ENCODE assay signal across 8 cellular contexts in the genomic region with DNA sequence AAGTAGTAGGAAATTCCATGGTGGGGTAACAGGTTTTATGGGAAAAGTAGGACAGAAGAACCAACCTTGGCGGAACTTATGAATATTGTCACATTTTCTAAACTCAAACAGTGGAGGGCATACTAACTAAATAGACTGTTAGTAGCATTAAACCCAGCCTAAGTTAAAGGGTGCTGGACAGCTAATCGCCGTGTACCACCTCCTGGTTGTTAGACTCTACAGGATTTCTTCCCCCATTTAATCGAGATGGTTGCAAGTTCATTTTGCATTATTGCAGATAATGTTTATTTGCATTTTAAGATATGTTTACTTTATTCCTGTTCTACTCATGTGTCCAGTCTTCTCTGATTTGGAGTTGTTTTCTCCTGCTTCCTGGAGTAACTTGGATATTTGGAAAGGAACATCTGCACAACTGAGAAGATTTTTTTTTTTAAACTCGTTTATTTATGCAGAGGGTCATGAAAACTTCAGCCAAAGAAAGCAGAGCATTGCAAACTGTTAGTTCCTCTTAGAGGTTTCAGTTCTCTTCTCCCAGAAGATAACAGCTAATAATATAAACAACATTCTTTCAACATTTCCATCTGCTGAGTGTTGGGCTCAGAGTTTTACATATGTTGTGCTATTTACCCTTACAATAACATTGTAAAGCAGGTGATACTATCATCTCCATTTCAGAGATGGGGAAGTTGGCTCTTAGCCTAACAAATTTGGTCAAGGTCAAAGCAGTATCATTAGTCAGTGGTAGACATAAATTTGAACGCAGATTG. TPM values are rescaled to one million over a fixed set of nuclear protein-coding genes. Genes with fewer than 3 reads are reported as not detected.
A peak's percentile ranks its signal among the peaks of the same experiment; 100 is the strongest.
DNase-seq lines count a peak whose midpoint lies in the region; ATAC-seq, FAIRE-seq and TF ChIP-seq lines count a peak whose summit lies in the region.

No MANE protein-coding gene starts in this region.

- H3K9me3 ChIP-seq in naive thymus-derived CD4-positive, alpha-beta T cell (ENCODE audit: control insufficient read depth in 2 of 3, low read length in 3 of 3), result no peaks in the 10 kb centered on the region
- H3K9me3 ChIP-seq in sigmoid colon, result no peaks in the 10 kb centered on the region

- no peak overlapping the region for H3K27ac Mint-ChIP-seq in naive thymus-derived CD4-positive, alpha-beta T cell
- no peak overlapping the region for H3K27ac Mint-ChIP-seq in Calu3 (ENCODE audit: unreplicated experiment)

- CTCF ChIA-PET in naive thymus-derived CD4-positive, alpha-beta T cell (lab: Charles Lee), result no interaction called here
- CTCF ChIA-PET in Calu3 (lab: Charles Lee), result no interaction called here

- intact Hi-C loops in naive thymus-derived CD4-positive, alpha-beta T cell (cut with micrococcal nuclease), result no loop called here
- intact Hi-C loops in sigmoid colon (cut with DNase I), result no loop called here
- intact Hi-C loops in Calu3 (cut with micrococcal nuclease; ENCODE audit: unreplicated experiment), result no loop called here

- TF ChIP-seq POLR2A in H54 (IDR thresholded peaks at IDR 0.05; ENCODE audit: low read depth, low read length), result no peak
- TF ChIP-seq POLR2A in sigmoid colon (IDR thresholded peaks at IDR 0.05), result no peak

- H3K9me3 Mint-ChIP-seq in naive thymus-derived CD4-positive, alpha-beta T cell, result peaks cover 0 to 5% (median 0%) of the 10 kb centered on the region in 11 donors
- H3K9me3 Mint-ChIP-seq in Calu3 (ENCODE audit: low read depth, unreplicated experiment), result no peaks in the 10 kb centered on the region

- POLR2A ChIA-PET in naive thymus-derived CD4-positive, alpha-beta T cell (lab: Charles Lee), result no interaction called here

- H3K4me3 Mint-ChIP-seq in naive thymus-derived CD4-positive, alpha-beta T cell, result no peak overlapping the region
- no peak overlapping the region for H3K4me3 Mint-ChIP-seq in Calu3 (ENCODE audit: low read depth, unreplicated experiment)

- TF ChIP-seq CTCF in sigmoid colon (IDR thresholded peaks at IDR 0.05), result no peak
- no peak for TF ChIP-seq CTCF in Calu3 (IDR thresholded peaks at IDR 0.05; ENCODE audit: unreplicated experiment)

- no peaks in the 10 kb centered on the region for H3K36me3 ChIP-seq in naive thymus-derived CD4-positive, alpha-beta T cell (ENCODE audit: control insufficient read depth in 2 of 3, insufficient read depth in 3 of 3, low read length in 3 of 3)
- H3K36me3 ChIP-seq in sigmoid colon, result no peaks in the 10 kb centered on the region

- DNase-seq in NOMO-1 treated with dmso at 0.1 percent for 144 hours (lab: John Stamatoyannopoulos, UW; ENCODE audit: unreplicated experiment) (peak; percentile 74), H54 (ENCODE audit: insufficient read length, low spot score) (no peak), retina (no peak), sigmoid colon (no peak), Calu3 (no peak)
- no peak for DNase-seq in naive thymus-derived CD4-positive, alpha-beta T cell

- H3K4me1 ChIP-seq in naive thymus-derived CD4-positive, alpha-beta T cell (ENCODE audit: control insufficient read depth in 2 of 2, insufficient read depth in 2 of 2, low read length in 2 of 2), result no peaks in the 10 kb centered on the region
- H3K4me1 ChIP-seq in sigmoid colon, result peaks cover 0 to 15% (median 5%) of the 10 kb centered on the region in 4 donors

- FAIRE-seq in H54 (lab: Jason Lieb, UNC), result no peak

- H3K27me3 ChIP-seq in naive thymus-derived CD4-positive, alpha-beta T cell (ENCODE audit: control insufficient read depth in 2 of 2, insufficient read depth in 2 of 2, low read length in 2 of 2), result peaks cover 0 to 5% of the 10 kb centered on the region in 2 donors
- H3K27me3 ChIP-seq in sigmoid colon, result no peaks in the 10 kb centered on the region

- H3K27me3 Mint-ChIP-seq in naive thymus-derived CD4-positive, alpha-beta T cell, result peaks cover 2 to 34% (median 30%) of the 10 kb centered on the region in 5 donors
- H3K27me3 Mint-ChIP-seq in Calu3 (ENCODE audit: unreplicated experiment), result peaks cover 66% of the 10 kb centered on the region

- H3K4me3 ChIP-seq in naive thymus-derived CD4-positive, alpha-beta T cell (ENCODE audit: low read length), result no peak overlapping the region
- H3K4me3 ChIP-seq in sigmoid colon, result no peak overlapping the region

- peaks cover 0 to 5% (median 0%) of the 10 kb centered on the region in 7 donors for H3K4me1 Mint-ChIP-seq in naive thymus-derived CD4-positive, alpha-beta T cell
- H3K4me1 Mint-ChIP-seq in Calu3 (ENCODE audit: low read depth, unreplicated experiment), result no peaks in the 10 kb centered on the region

- WGBS in sigmoid colon, 2 donors, result 45 to 47% methylated on average over 6 of the region's 6 CpGs

- H3K36me3 Mint-ChIP-seq in naive thymus-derived CD4-positive, alpha-beta T cell, result peaks cover 0 to 6% (median 0%) of the 10 kb centered on the region in 5 donors
- no peaks in the 10 kb centered on the region for H3K36me3 Mint-ChIP-seq in Calu3 (ENCODE audit: insufficient read depth, unreplicated experiment)

- no TSS peak for BruUV-seq in Calu3 (replicated peaks; lab: Mats Ljungman, UMichigan)

- no peak overlapping the region for H3K27ac ChIP-seq in naive thymus-derived CD4-positive, alpha-beta T cell (ENCODE audit: low read depth, low read length)
- H3K27ac ChIP-seq in sigmoid colon, result peak overlapping the region in 2 of 4 donors; percentile 14 to 25

- TF ChIP-seq EP300 in sigmoid colon (IDR thresholded peaks at IDR 0.05), result no peak

- ATAC-seq in GM18873 (IDR thresholded peaks at IDR 0.05; ENCODE audit: low FRiP score, unreplicated experiment) (peak; percentile 75), HG02840 (IDR thresholded peaks at IDR 0.05; ENCODE audit: low FRiP score, unreplicated experiment) (peak; percentile 92)
- ATAC-seq in naive thymus-derived CD4-positive, alpha-beta T cell, result peak; percentile 56

RNA-seq across cellular contexts. Expression of gene TBC1D9, which starts 51.5 kb away (rescaled TPM):
- 10 to 100 TPM in 1 of 5 experiments, 1 to 10 TPM in 1, under 1 TPM in 2, not detected in 1; 0.22 to 13.9 (median 1.7) TPM for total RNA-seq in naive thymus-derived CD4-positive, alpha-beta T cell
- polyA plus RNA-seq in naive thymus-derived CD4-positive, alpha-beta T cell, result under 1 TPM in 1 of 2 donors, not detected in 1; 0.13 TPM
- total RNA-seq in sigmoid colon, result 10 to 100 TPM in 1 of 4 donors, 1 to 10 TPM in 3; 7.9 to 10.2 (median 9.6) TPM
- polyA plus RNA-seq in sigmoid colon, result 1 to 10 TPM; 5.4 to 8.2 (median 8.1) TPM
- total RNA-seq in Calu3 (2022), result 7.5 and 9.4 TPM in 2 replicates
